Comparison of ENCODE assay signal across 12 cellular contexts in the genomic region with DNA sequence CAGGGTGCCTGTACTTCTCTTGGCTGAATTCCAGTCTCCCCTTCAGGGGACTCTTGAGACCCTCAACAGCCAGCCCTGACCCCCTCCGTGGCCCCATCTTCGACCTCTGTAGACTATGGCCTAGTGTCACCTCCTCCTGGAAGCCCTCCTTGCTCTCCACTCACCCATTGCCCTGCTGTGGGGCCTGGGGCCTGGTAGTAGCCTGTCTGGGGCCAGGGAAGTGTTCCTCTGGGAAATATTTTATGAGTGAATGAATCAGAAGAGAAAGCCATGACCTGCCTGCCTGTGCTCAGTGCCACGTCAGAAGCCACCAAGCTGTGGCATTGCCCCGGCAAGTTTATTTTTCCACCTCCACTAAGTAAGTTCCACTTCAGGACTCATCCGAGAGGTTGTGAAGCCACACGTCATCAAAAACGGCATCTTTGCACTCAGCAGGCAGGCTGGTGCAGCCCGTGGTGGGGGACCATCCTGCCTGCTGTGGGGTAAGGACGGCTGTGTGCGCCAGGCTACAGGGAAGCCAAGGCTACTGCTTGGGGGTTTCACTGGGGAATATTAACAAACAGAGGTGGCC. TPM values are rescaled to one million over a fixed set of nuclear protein-coding genes. Genes with fewer than 3 reads are reported as not detected.
DNase-seq lines count a peak whose midpoint lies in the region; ATAC-seq and TF ChIP-seq lines count a peak whose summit lies in the region.
"Had no signal": no experiment of that assay in that cellular context is flagged by ENCODE, and none has a peak within 500 bp of the region (broad histone marks: within the 10 kb centered on the region; RNA-seq: fewer than 3 reads in every experiment).

No MANE protein-coding gene starts in this region.

- in situ Hi-C loops in astrocyte of the spinal cord (cut with HindIII; ENCODE audit: low sequenced_read_pairs) = no loop called here

- H3K4me3 Mint-ChIP-seq in activated naive CD8-positive, alpha-beta T cell treated with anti-CD3 and anti-CD28 coated beads for 36 hours = no peak overlapping the region
- H3K4me3 Mint-ChIP-seq in stimulated activated naive CD8-positive, alpha-beta T cell treated with anti-CD3 and anti-CD28 coated beads, Interleukin-15, amount 100 ng/mL, for 72 hours = no peak overlapping the region
- H3K4me3 Mint-ChIP-seq: activated CD8-positive, alpha-beta T cell treated with anti-CD3 and anti-CD28 coated beads, Interleukin-2, amount 10 ng/mL, durations not matched to agents 7 days and 5 days; GM23338 had no signal

- no peaks in the 10 kb centered on the region for H3F3A ChIP-seq in MM.1S (ENCODE audit: insufficient read depth, low read length)

- H4K20me1 ChIP-seq in MM.1S (ENCODE audit: insufficient read depth, low read length) = no peaks in the 10 kb centered on the region

- H3K9me3 ChIP-seq in left ventricle myocardium inferior (replicated peaks) = no peaks in the 10 kb centered on the region
- H3K9me3 ChIP-seq in MM.1S (replicated peaks; ENCODE audit: insufficient read depth, low read length) = no peaks in the 10 kb centered on the region
- H3K9me3 ChIP-seq in SJCRH30 (replicated peaks) = no peaks in the 10 kb centered on the region

- TF ChIP-seq CTCF in astrocyte of the spinal cord (IDR thresholded peaks at IDR 0.05; ENCODE audit: low read depth, low read length) = no peak
- TF ChIP-seq CTCF in left ventricle myocardium inferior (IDR thresholded peaks at IDR 0.05; ENCODE audit: borderline replicate concordance) = no peak
- no peak for TF ChIP-seq CTCF in MM.1S (IDR thresholded peaks at IDR 0.05; ENCODE audit: low read length)

- H3K36me3 Mint-ChIP-seq in activated naive CD8-positive, alpha-beta T cell treated with anti-CD3 and anti-CD28 coated beads for 36 hours = no peaks in the 10 kb centered on the region

- H3K79me2 ChIP-seq in MM.1S (ENCODE audit: low read length) = no peaks in the 10 kb centered on the region

- ATAC-seq in stimulated activated naive CD8-positive, alpha-beta T cell treated with anti-CD3 and anti-CD28 coated beads, Interleukin-15, amount 100 ng/mL, for 72 hours = no peak
- ATAC-seq: activated CD8-positive, alpha-beta T cell treated with anti-CD3 and anti-CD28 coated beads, Interleukin-2, amount 10 ng/mL, durations not matched to agents 7 days and 5 days; GM23338 had no signal

- H3K9ac ChIP-seq in MM.1S (ENCODE audit: low read length) = no peak overlapping the region

- H3K27me3 Mint-ChIP-seq in activated naive CD8-positive, alpha-beta T cell treated with anti-CD3 and anti-CD28 coated beads for 36 hours = no peaks in the 10 kb centered on the region
- H3K27me3 Mint-ChIP-seq in stimulated activated naive CD8-positive, alpha-beta T cell treated with anti-CD3 and anti-CD28 coated beads, Interleukin-15, amount 100 ng/mL, for 72 hours = no peaks in the 10 kb centered on the region

- H3K9me3 Mint-ChIP-seq in activated naive CD8-positive, alpha-beta T cell treated with anti-CD3 and anti-CD28 coated beads for 36 hours = no peaks in the 10 kb centered on the region
- no peaks in the 10 kb centered on the region for H3K9me3 Mint-ChIP-seq in stimulated activated naive CD8-positive, alpha-beta T cell treated with anti-CD3 and anti-CD28 coated beads, Interleukin-15, amount 100 ng/mL, for 72 hours

- H3K4me1 Mint-ChIP-seq in activated naive CD8-positive, alpha-beta T cell treated with anti-CD3 and anti-CD28 coated beads for 36 hours = no peaks in the 10 kb centered on the region
- peaks cover 10% of the 10 kb centered on the region for H3K4me1 Mint-ChIP-seq in stimulated activated naive CD8-positive, alpha-beta T cell treated with anti-CD3 and anti-CD28 coated beads, Interleukin-15, amount 100 ng/mL, for 72 hours
- H3K4me1 Mint-ChIP-seq: GM23338 had no signal

- no peak overlapping the region for H2AFZ ChIP-seq in MM.1S (ENCODE audit: low read length)
- H2AFZ ChIP-seq: GM23338 had no signal

- H3K27ac Mint-ChIP-seq in activated naive CD8-positive, alpha-beta T cell treated with anti-CD3 and anti-CD28 coated beads for 36 hours = no peak overlapping the region
- H3K27ac Mint-ChIP-seq in stimulated activated naive CD8-positive, alpha-beta T cell treated with anti-CD3 and anti-CD28 coated beads, Interleukin-15, amount 100 ng/mL, for 72 hours = peak overlapping the region in 1 of 2 donors; percentile 7
- H3K27ac Mint-ChIP-seq: activated CD8-positive, alpha-beta T cell treated with anti-CD3 and anti-CD28 coated beads, Interleukin-2, amount 10 ng/mL, durations not matched to agents 7 days and 5 days; GM23338 had no signal

- H3K4me2 ChIP-seq in MM.1S (ENCODE audit: low read depth, low read length) = no peak overlapping the region
- H3K4me2 ChIP-seq: GM23338, smooth muscle cell had no signal

- intact Hi-C loops in left ventricle myocardium inferior (cut with micrococcal nuclease) = no loop called here

- peak overlapping the region; percentile 100 for H3K27ac ChIP-seq in left ventricle myocardium inferior (replicated peaks)
- H3K27ac ChIP-seq in skin epidermis = peak overlapping the region in 19 of 21 experiments; percentile 33 to 100 (median 98)
- H3K27ac ChIP-seq in MM.1S (ENCODE audit: low read length) = no peak overlapping the region
- no peak overlapping the region for H3K27ac ChIP-seq in SJCRH30

- H3K36me3 ChIP-seq in left ventricle myocardium inferior = peaks cover 43% of the 10 kb centered on the region
- H3K36me3 ChIP-seq in MM.1S (replicated peaks; ENCODE audit: insufficient read depth, low read length) = no peaks in the 10 kb centered on the region
- peaks cover 68% of the 10 kb centered on the region for H3K36me3 ChIP-seq in SJCRH30

- H3K9me2 ChIP-seq in MM.1S (replicated peaks; ENCODE audit: insufficient read depth, low read length) = no peaks in the 10 kb centered on the region

- DNase-seq in GM04504 (ENCODE audit: low read depth) (peak; percentile 71), astrocyte of the spinal cord (ENCODE audit: low read depth, low spot score) (peak; percentile 62), left ventricle myocardium inferior (peak; percentile 15), MM.1S (no peak), SJCRH30 (no peak)
- DNase-seq in activated naive CD8-positive, alpha-beta T cell treated with anti-CD3 and anti-CD28 coated beads for 36 hours = no peak
- DNase-seq in stimulated activated naive CD8-positive, alpha-beta T cell treated with anti-CD3 and anti-CD28 coated beads, Interleukin-15, amount 100 ng/mL, for 72 hours = no peak
- DNase-seq: activated CD8-positive, alpha-beta T cell treated with anti-CD3 and anti-CD28 coated beads, Interleukin-2, amount 10 ng/mL, durations not matched to agents 7 days and 5 days; stimulated activated naive CD4-positive, alpha-beta T cell treated with Interleukin-2 at 50 U/mL for 16 hours had no signal

- H3K4me3 ChIP-seq in astrocyte of the spinal cord (ENCODE audit: low read depth, low read length) (no peak overlapping the region), left ventricle myocardium inferior (peak overlapping the region; percentile 96), skin epidermis (no peak overlapping the region), MM.1S (ENCODE audit: low read length) (no peak overlapping the region), SJCRH30 (no peak overlapping the region)
- H3K4me3 ChIP-seq: GM23338, smooth muscle cell had no signal

- peaks cover 100% of the 10 kb centered on the region for H3K4me1 ChIP-seq in left ventricle myocardium inferior
- no peaks in the 10 kb centered on the region for H3K4me1 ChIP-seq in MM.1S (ENCODE audit: low read length)
- H3K4me1 ChIP-seq in SJCRH30 = no peaks in the 10 kb centered on the region; the same call in 1 of the 2 replicates

- H3K27me3 ChIP-seq in left ventricle myocardium inferior (ENCODE audit: low read depth) (no peaks in the 10 kb centered on the region), MM.1S (replicated peaks; ENCODE audit: insufficient read depth, low read length) (no peaks in the 10 kb centered on the region), SJCRH30 (no peaks in the 10 kb centered on the region)

RNA-seq across cellular contexts. Expression of a gene that starts 59.6 kb away (rescaled TPM):
- 101 TPM for total RNA-seq in left ventricle myocardium inferior
- 1 to 10 TPM; 6.0 to 6.4 TPM for total RNA-seq in activated naive CD8-positive, alpha-beta T cell treated with anti-CD3 and anti-CD28 coated beads for 36 hours
- total RNA-seq in SJCRH30 (2014; rRNA removed; shearing (Covaris generic)) = 10.4 and 11.5 TPM in 2 replicates

Comparison
In these comparisons a context has a peak if more than half of its experiments do, and no peak if none do; other contexts are left out.
1. DNase-seq: peak in GM04504 (single experiment), astrocyte of the spinal cord (single experiment) and left ventricle myocardium inferior (single experiment); none in MM.1S (single experiment), activated naive CD8-positive, alpha-beta T cell treated with anti-CD3 and anti-CD28 coated beads for 36 hours (single experiment), SJCRH30 (0 of 2) and stimulated activated naive CD8-positive, alpha-beta T cell treated with anti-CD3 and anti-CD28 coated beads, Interleukin-15, amount 100 ng/mL, for 72 hours (0 of 2).
2. H3K27ac ChIP-seq: peak in left ventricle myocardium inferior (single experiment) and skin epidermis (19 of 21); none in MM.1S (single experiment) and SJCRH30 (single experiment).